2 cellular contexts compared by ENCODE assay signal in genomic region chr10:97773096-97773495, GRCh38.
TF ChIP-seq lines count a peak whose summit lies in the region.

No MANE protein-coding gene starts in this region.

TF ChIP-seq in HepG2, 621 proteins besides CTCF, POLR2A, EP300 and RAD21:
- TF ChIP-seq XRCC5 (optimal IDR thresholded peaks at IDR 0.05; ENCODE audit: low read length), result no peak
- no peak for TF ChIP-seq ZFP41 (CRISPR knock-in tag; IDR thresholded peaks at IDR 0.05; ENCODE audit: borderline replicate concordance)
- no peak for TF ChIP-seq ZSCAN22 (CRISPR knock-in tag; IDR thresholded peaks at IDR 0.05)
- TF ChIP-seq ZNF777 (CRISPR knock-in tag; IDR thresholded peaks at IDR 0.05), result no peak
- TF ChIP-seq ZNF883 (CRISPR knock-in tag; IDR thresholded peaks at IDR 0.05; ENCODE audit: not compliant biosample characterization), result no peak
- no peak for TF ChIP-seq NCOA5 (CRISPR knock-in tag; IDR thresholded peaks at IDR 0.05)
- TF ChIP-seq NPAS2 (CRISPR knock-in tag; IDR thresholded peaks at IDR 0.05; ENCODE audit: borderline replicate concordance), result no peak
- TF ChIP-seq KLF12 (CRISPR knock-in tag; IDR thresholded peaks at IDR 0.05; ENCODE audit: borderline replicate concordance), result no peak
- no peak for TF ChIP-seq ZNF510 (CRISPR knock-in tag; IDR thresholded peaks at IDR 0.05; ENCODE audit: low read depth)
- no peak for TF ChIP-seq MXD1 (CRISPR knock-in tag; IDR thresholded peaks at IDR 0.05)
- no peak for TF ChIP-seq KDM5A (IDR thresholded peaks at IDR 0.05; ENCODE audit: borderline replicate concordance, low read length)
- TF ChIP-seq ZNF264 (CRISPR knock-in tag; IDR thresholded peaks at IDR 0.05), result no peak
- TF ChIP-seq ZNF558 (CRISPR knock-in tag; IDR thresholded peaks at IDR 0.05; ENCODE audit: borderline replicate concordance), result no peak
- TF ChIP-seq IKZF5 (CRISPR knock-in tag; IDR thresholded peaks at IDR 0.05), result no peak
- TF ChIP-seq IRF9 (CRISPR knock-in tag; IDR thresholded peaks at IDR 0.05; ENCODE audit: borderline replicate concordance), result no peak
- no peak for TF ChIP-seq ZNF30 (CRISPR knock-in tag; IDR thresholded peaks at IDR 0.05)
- no peak for TF ChIP-seq LBX2 (CRISPR knock-in tag; IDR thresholded peaks at IDR 0.05; ENCODE audit: borderline replicate concordance)
- TF ChIP-seq CEBPZ (IDR thresholded peaks at IDR 0.05; ENCODE audit: low read length), result no peak
- no peak for TF ChIP-seq ZEB1 (IDR thresholded peaks at IDR 0.05; ENCODE audit: insufficient replicate concordance, low read depth)
- TF ChIP-seq TSC22D2 (CRISPR knock-in tag; IDR thresholded peaks at IDR 0.05; ENCODE audit: borderline replicate concordance), result no peak

TF ChIP-seq in HEK293T, 16 proteins besides CTCF, POLR2A, EP300 and RAD21:
- TF ChIP-seq SUZ12 (IDR thresholded peaks at IDR 0.05) (no peak), FOXA1 (IDR thresholded peaks at IDR 0.05) (no peak), SP1 (IDR thresholded peaks at IDR 0.05) (no peak), LEF1 (IDR thresholded peaks at IDR 0.05; ENCODE audit: borderline replicate concordance) (no peak), NFRKB (IDR thresholded peaks at IDR 0.05) (no peak), ZNF384 (IDR thresholded peaks at IDR 0.05) (no peak), L3MBTL2 (conservative IDR thresholded peaks at IDR 0.05) (no peak), ELF4 (IDR thresholded peaks at IDR 0.05) (no peak), BHLHE40 (IDR thresholded peaks at IDR 0.05; ENCODE audit: borderline replicate concordance) (no peak), CTBP1 (IDR thresholded peaks at IDR 0.05; ENCODE audit: borderline replicate concordance) (no peak), ARNT (IDR thresholded peaks at IDR 0.05) (no peak), FOXM1 (IDR thresholded peaks at IDR 0.05; ENCODE audit: borderline replicate concordance) (no peak), FOXK2 (IDR thresholded peaks at IDR 0.05) (no peak), HDGF (IDR thresholded peaks at IDR 0.05; ENCODE audit: borderline replicate concordance) (no peak), PKNOX1 (IDR thresholded peaks at IDR 0.05) (no peak), TARDBP (IDR thresholded peaks at IDR 0.05) (no peak)
